8 cellular contexts compared by ENCODE assay signal in genomic region chr10:130136214-130137076, GRCh38. TPM values are rescaled to one million over a fixed set of nuclear protein-coding genes. Genes with fewer than 3 reads are reported as not detected.
DNase-seq lines count a peak whose midpoint lies in the region; ATAC-seq and TF ChIP-seq lines count a peak whose summit lies in the region.

GLRX3 (plus strand) TSS chr10:130136391; CDS start chr10:130136421, 30 bp downstream.

- ATAC-seq in GM21723 (IDR thresholded peaks at IDR 0.05; ENCODE audit: unreplicated experiment), result peak; percentile 88

- H3K4me3 Mint-ChIP-seq in neural progenitor cell, result peak within 1 kb of the TSS; percentile 96

- H3K27ac ChIP-seq in KOPT-K1 (ENCODE audit: low read depth, low read length, poor library complexity, severe bottlenecking) (peak within 1 kb of the TSS; percentile 75), neural progenitor cell (no peak within 1 kb of the TSS)

- H3K27me3 ChIP-seq in neural progenitor cell, result peaks cover 3% of the 10 kb centered on the region

- H3K9me3 ChIP-seq in KOPT-K1 (ENCODE audit: insufficient read depth, low read length, poor library complexity, severe bottlenecking) (no peaks in the 10 kb centered on the region), neural progenitor cell (ENCODE audit: low read depth) (no peaks in the 10 kb centered on the region)

- H3K4me1 Mint-ChIP-seq in neural progenitor cell, result peaks cover 26% of the 10 kb centered on the region

- H3K4me1 ChIP-seq in neural progenitor cell, result peaks cover 9% of the 10 kb centered on the region

- H3F3A ChIP-seq in neural progenitor cell (ENCODE audit: low read depth), result no peaks in the 10 kb centered on the region

- H3K79me2 ChIP-seq in neural progenitor cell (ENCODE audit: low read depth), result peaks cover 52% of the 10 kb centered on the region

- H3K36me3 ChIP-seq in KOPT-K1 (ENCODE audit: insufficient read depth, low read length), result peaks cover 16% of the 10 kb centered on the region
- H3K36me3 ChIP-seq in neural progenitor cell, result no peaks in the 10 kb centered on the region

- no peak for TF ChIP-seq CTCF in foreskin fibroblast (IDR thresholded peaks at IDR 0.05; ENCODE audit: low read depth, low read length)
- no peak for TF ChIP-seq CTCF in neural progenitor cell (IDR thresholded peaks at IDR 0.05)

- H3K4me2 ChIP-seq in neural progenitor cell, result peak within 1 kb of the TSS; percentile 90

- no peaks in the 10 kb centered on the region for H3K9me3 Mint-ChIP-seq in neural progenitor cell

- H3K4me3 ChIP-seq in foreskin fibroblast (ENCODE audit: low read depth in 1 of 2, low read length in 2 of 2) (peak within 1 kb of the TSS; percentile 80 to 84), neural progenitor cell (peak within 1 kb of the TSS; percentile 94)

- H3K9ac ChIP-seq in neural progenitor cell, result peak within 1 kb of the TSS; percentile 80

- peak within 1 kb of the TSS; percentile 78 for H2AFZ ChIP-seq in neural progenitor cell (replicated peaks)

- peaks cover 6% of the 10 kb centered on the region for H3K36me3 Mint-ChIP-seq in neural progenitor cell

- peaks cover 3% of the 10 kb centered on the region for H3K27me3 Mint-ChIP-seq in neural progenitor cell (ENCODE audit: insufficient read depth, low read depth)

- DNase-seq in Daoy (ENCODE audit: low read depth) (peak; percentile 89), SHP77 (lab: John Stamatoyannopoulos, UW) (peak; percentile 55 to 82), foreskin fibroblast (peak; percentile 82 to 95), neural progenitor cell (ENCODE audit: low spot score) (peak; percentile 97), stromal cell of bone marrow (ENCODE audit: low read depth) (peak; percentile 72)
- peak; percentile 84 for DNase-seq in activated gamma-delta T cell treated with anti-CD3 and anti-CD28 coated beads, Interleukin-2, amount 50 U/mL, for 16 hours (ENCODE audit: low read depth)

- peaks cover 41% of the 10 kb centered on the region for H4K20me1 ChIP-seq in neural progenitor cell (ENCODE audit: low read depth)

- H3K27ac Mint-ChIP-seq in neural progenitor cell, result no peak within 1 kb of the TSS

RNA-seq across cellular contexts. Expression of gene GLRX3, which starts in this region (rescaled TPM):
- total RNA-seq in Daoy (2014; rRNA removed; shearing (Covaris generic)), result 193 and 282 TPM in 2 replicates
- 142 and 182 TPM in 2 replicates for total RNA-seq in neural progenitor cell (ENCODE audit: low replicate concordance)
